ENCODE assay signal across 3 cellular contexts in genomic region chr13:74338341-74338740, GRCh38.
TF ChIP-seq lines count a peak whose summit lies in the region.

No MANE protein-coding gene starts in this region.

TF ChIP-seq in HepG2, 621 proteins besides CTCF, POLR2A, EP300 and RAD21:
- TF ChIP-seq POLR2AphosphoS2 (IDR thresholded peaks at IDR 0.05; ENCODE audit: low read depth, low read length), result no peak
- TF ChIP-seq KAT8 (CRISPR knock-in tag; IDR thresholded peaks at IDR 0.05), result no peak
- peak; percentile 68 to 80 for TF ChIP-seq MAFK (conservative IDR thresholded peaks at IDR 0.05 in 1 of 2, IDR thresholded peaks at IDR 0.05 in 1 of 2; ENCODE audit: low read length in 2 of 2)
- peak; percentile 69 for TF ChIP-seq MAFF (IDR thresholded peaks at IDR 0.05; ENCODE audit: low read depth, low read length)

TF ChIP-seq in IMR-90, 13 proteins besides CTCF, POLR2A, EP300 and RAD21:
- TF ChIP-seq ELK1 (IDR thresholded peaks at IDR 0.05; ENCODE audit: borderline replicate concordance, low read depth, low read length) (no peak), MAFK (IDR thresholded peaks at IDR 0.05; ENCODE audit: low read depth, low read length) (peak; percentile 72), CEBPB (IDR thresholded peaks at IDR 0.05; ENCODE audit: low read depth, low read length) (no peak), BHLHE40 (IDR thresholded peaks at IDR 0.05; ENCODE audit: low read depth, low read length) (no peak)

TF ChIP-seq in H1, 55 proteins besides CTCF, POLR2A, EP300 and RAD21:
- TF ChIP-seq GABPA (IDR thresholded peaks at IDR 0.05; ENCODE audit: borderline replicate concordance, insufficient read depth, low read length), result no peak
